ENCODE assay signal across 1 cellular context in genomic region chr1:165483412-165483811, GRCh38.
TF ChIP-seq lines count a peak whose summit lies in the region.

No MANE protein-coding gene starts in this region.

TF ChIP-seq in K562, 482 proteins besides CTCF, POLR2A, EP300 and RAD21:
- TF ChIP-seq EZH2 (IDR thresholded peaks at IDR 0.05; ENCODE audit: borderline replicate concordance, low read depth, low read length) (no peak), C11orf30 (IDR thresholded peaks at IDR 0.05; ENCODE audit: low read depth) (no peak), SPI1 (IDR thresholded peaks at IDR 0.05; ENCODE audit: borderline replicate concordance, low read depth, low read length) (no peak), ZFP30 (CRISPR knock-in tag; IDR thresholded peaks at IDR 0.05; ENCODE audit: borderline replicate concordance) (no peak), KLF13 (tag; IDR thresholded peaks at IDR 0.05; ENCODE audit: borderline replicate concordance, low read depth) (no peak), RAD51 (IDR thresholded peaks at IDR 0.05; ENCODE audit: borderline replicate concordance, low read depth) (no peak), ZNF589 (CRISPR knock-in tag; IDR thresholded peaks at IDR 0.05; ENCODE audit: low read depth) (no peak), ELK1 (CRISPR knock-in tag; IDR thresholded peaks at IDR 0.05) (no peak), RBM22 (IDR thresholded peaks at IDR 0.05; ENCODE audit: low read depth, low read length, poor library complexity, severe bottlenecking) (no peak), NCOR1 (IDR thresholded peaks at IDR 0.05) (no peak), FOS (IDR thresholded peaks at IDR 0.05; ENCODE audit: extremely low read depth, insufficient read length) (no peak), ETS1 (conservative IDR thresholded peaks at IDR 0.05; ENCODE audit: control insufficient read depth, low read depth, low read length) (no peak), JUN (IDR thresholded peaks at IDR 0.05; ENCODE audit: borderline replicate concordance, low read depth, low read length) (no peak), JUN (CRISPR knock-in tag; IDR thresholded peaks at IDR 0.05; ENCODE audit: borderline replicate concordance) (no peak), FUS (optimal IDR thresholded peaks at IDR 0.05; ENCODE audit: low read depth, low read length) (no peak)
